Comparison of ENCODE assay signal across 8 cellular contexts in the genomic region with DNA sequence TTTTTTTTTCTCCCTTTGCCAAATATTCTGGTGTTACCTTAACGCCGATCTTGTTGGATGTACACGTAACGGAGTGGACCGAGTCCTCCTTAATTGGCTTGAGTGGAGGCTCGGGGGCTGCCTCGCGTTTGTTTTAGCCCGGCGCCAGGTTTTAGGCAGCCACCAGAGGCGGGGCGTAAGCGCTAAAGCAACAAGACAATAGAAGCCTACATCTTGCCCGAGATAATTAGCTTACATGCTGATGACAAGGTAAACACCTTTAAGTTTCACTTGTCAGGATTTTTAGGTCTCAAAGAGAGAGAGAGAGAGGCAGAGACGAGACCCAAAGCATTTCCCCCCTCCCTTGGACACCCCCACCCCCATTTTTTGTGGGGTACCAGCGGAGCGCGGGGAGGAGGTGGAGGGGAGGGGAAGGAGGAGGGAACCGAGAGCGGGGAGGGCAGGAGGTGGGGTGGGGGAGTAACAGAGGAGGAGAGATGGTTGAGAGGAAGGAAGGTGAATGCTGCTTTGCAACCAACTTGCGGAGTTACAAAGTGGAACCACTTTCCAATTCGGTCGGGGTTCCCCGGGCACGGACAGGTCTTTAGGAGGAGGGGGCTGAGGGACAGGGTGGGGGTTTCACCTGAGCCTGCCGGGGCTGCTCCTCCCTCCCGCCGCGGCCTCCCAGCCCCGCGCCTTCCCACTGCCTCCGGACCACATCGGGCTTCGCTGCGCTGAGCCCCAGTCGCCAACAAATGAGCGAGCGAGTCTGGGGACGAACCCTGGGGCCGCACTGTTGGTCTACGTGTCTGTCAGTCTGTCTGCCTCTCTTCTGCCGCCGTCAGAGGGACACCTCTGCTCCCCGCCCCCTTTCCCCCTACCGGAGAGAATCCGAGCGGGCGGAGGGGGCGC. TPM values are rescaled to one million over a fixed set of nuclear protein-coding genes. Genes with fewer than 3 reads are reported as not detected.
DNase-seq lines count a peak whose midpoint lies in the region; TF ChIP-seq lines count a peak whose summit lies in the region.

A gene (minus strand): TSS at position 802 of the 891 bp plus-strand sequence. CDS start 103 bp downstream, at position 699.

- H3K27ac ChIP-seq in left ventricle myocardium inferior (replicated peaks) = no peak within 1 kb of the TSS
- no peak within 1 kb of the TSS for H3K27ac ChIP-seq in PC-9
- no peak within 1 kb of the TSS for H3K27ac ChIP-seq in urinary bladder (ENCODE audit: low read depth)

- CTCF ChIA-PET in PC-9 (lab: Charles Lee) = interaction anchor here (0.6 to 1.0 kb wide), 2 partner anchors 85 to 623 kb away, joined by 3 to 7 read pairs; no protein-coding TSS in a partner anchor

- no peaks in the 10 kb centered on the region for H3K36me3 ChIP-seq in left ventricle myocardium inferior
- H3K36me3 ChIP-seq in PC-9 (ENCODE audit: low read depth) = no peaks in the 10 kb centered on the region
- H3K36me3 ChIP-seq in urinary bladder (ENCODE audit: insufficient read depth) = no peaks in the 10 kb centered on the region

- WGBS in urinary bladder = 1% methylated on average over 49 of the region's 49 CpGs

- no TSS peak for BruUV-seq in PC-9 (replicated peaks; lab: Mats Ljungman, UMichigan)

- peaks cover 55% of the 10 kb centered on the region for H3K4me1 ChIP-seq in left ventricle myocardium inferior
- H3K4me1 ChIP-seq in PC-9 (replicated peaks; ENCODE audit: insufficient read depth) = no peaks in the 10 kb centered on the region
- peaks cover 2% of the 10 kb centered on the region for H3K4me1 ChIP-seq in urinary bladder (ENCODE audit: insufficient read depth)

- no peaks in the 10 kb centered on the region for H4K20me1 ChIP-seq in PC-9 (ENCODE audit: insufficient read depth)

- no peaks in the 10 kb centered on the region for H3F3A ChIP-seq in PC-9 (ENCODE audit: insufficient read depth, low read depth)

- intact Hi-C loops in left ventricle myocardium inferior (cut with micrococcal nuclease) = no loop called here
- intact Hi-C loops in cardiac septum (cut with DNase I) = no loop called here
- intact Hi-C loops in PC-9 (cut with micrococcal nuclease; ENCODE audit: unreplicated experiment) = loop anchor here (10.0 kb wide), 1 partner anchor 145 kb away; no protein-coding TSS in a partner anchor

- POLR2A ChIA-PET in PC-9 (lab: Charles Lee; ENCODE audit: unreplicated experiment) = no interaction called here

- H3K79me2 ChIP-seq in PC-9 (ENCODE audit: low read depth) = no peaks in the 10 kb centered on the region

- DNase-seq in left ventricle myocardium inferior = no peak
- DNase-seq in cardiac septum (ENCODE audit: low spot score) = no peak
- no peak for DNase-seq in PC-9
- DNase-seq in iPS-NIHi11 (ENCODE audit: low spot score) = peak; percentile 71
- no peak for DNase-seq in RPMI8226
- DNase-seq in C1 segment of cervical spinal cord (lab: John Stamatoyannopoulos, UW) = no peak
- no peak for DNase-seq in cortex of kidney (lab: John Stamatoyannopoulos, UW)

- peak within 1 kb of the TSS; percentile 83 for H2AFZ ChIP-seq in PC-9

- no peak for TF ChIP-seq CTCF in left ventricle myocardium inferior (IDR thresholded peaks at IDR 0.05; ENCODE audit: borderline replicate concordance)
- TF ChIP-seq CTCF in PC-9 (conservative IDR thresholded peaks at IDR 0.05) = no peak

- no peaks in the 10 kb centered on the region for H3K9me2 ChIP-seq in PC-9 (ENCODE audit: insufficient read depth)

- H3K27me3 ChIP-seq in left ventricle myocardium inferior (ENCODE audit: low read depth) (peaks cover 100% of the 10 kb centered on the region), PC-9 (ENCODE audit: insufficient read depth, low read depth) (no peaks in the 10 kb centered on the region)

- H3K4me3 ChIP-seq in left ventricle myocardium inferior (peak within 1 kb of the TSS; percentile 55), PC-9 (peak within 1 kb of the TSS; percentile 63), urinary bladder (ENCODE audit: low read depth, low read length) (peak within 1 kb of the TSS; percentile 21)

- H3K9me3 ChIP-seq in left ventricle myocardium inferior (replicated peaks) (no peaks in the 10 kb centered on the region), PC-9 (ENCODE audit: insufficient read depth, low read depth) (no peaks in the 10 kb centered on the region)

- H3K4me2 ChIP-seq in PC-9 = peak within 1 kb of the TSS; percentile 91

RNA-seq across cellular contexts. Expression of the gene that starts here (rescaled TPM):
- total RNA-seq in left ventricle myocardium inferior = not detected
- not detected for total RNA-seq in cardiac septum
- total RNA-seq in PC-9 (2021) = not detected in 2 replicates
- total RNA-seq in urinary bladder = not detected
- not detected for polyA plus RNA-seq in urinary bladder
